Comparison of ENCODE assay signal across 1 cellular context in the genomic region with DNA sequence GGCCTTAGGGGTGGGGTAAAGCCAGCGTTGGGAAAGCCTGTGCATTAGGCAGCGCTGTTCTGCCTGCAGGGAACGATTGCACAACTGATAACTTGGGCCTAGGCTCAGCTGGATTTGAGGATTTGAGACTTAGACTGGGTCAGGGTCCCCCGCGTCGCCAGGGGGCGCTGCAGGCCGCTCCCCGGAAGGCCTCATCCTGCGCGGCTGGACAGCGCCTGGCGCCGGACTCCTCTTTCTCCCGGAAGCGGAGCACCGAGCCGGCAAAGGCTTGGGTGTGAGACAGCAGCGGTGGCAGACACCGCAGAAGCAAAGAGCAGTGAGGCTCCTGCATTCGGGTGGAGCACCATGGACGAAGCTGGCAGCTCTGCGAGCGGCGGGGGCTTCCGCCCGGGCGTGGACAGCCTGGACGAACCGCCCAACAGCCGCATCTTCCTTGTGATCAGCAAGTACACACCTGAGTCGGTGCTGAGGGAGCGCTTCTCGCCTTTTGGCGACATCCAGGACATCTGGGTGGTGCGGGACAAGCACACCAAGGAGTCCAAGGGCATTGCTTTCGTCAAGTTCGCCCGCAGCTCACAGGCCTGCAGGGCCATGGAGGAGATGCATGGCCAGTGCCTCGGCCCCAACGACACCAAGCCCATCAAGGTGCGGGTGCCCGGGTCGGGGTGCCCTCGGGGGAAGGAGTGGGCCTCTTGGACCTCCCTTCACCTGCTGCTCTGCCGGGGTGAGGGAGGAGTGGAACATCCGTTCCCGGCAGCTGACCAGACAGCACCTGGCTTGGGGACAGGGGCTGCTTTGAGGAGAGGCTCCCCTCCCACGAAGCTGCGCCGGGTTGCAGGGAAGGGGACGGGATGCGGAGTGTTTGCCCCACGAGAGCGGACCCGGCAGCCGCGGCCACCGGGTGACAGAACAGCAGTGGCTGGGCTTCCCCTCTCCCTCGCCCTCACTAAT.
TF ChIP-seq lines count a peak whose summit lies in the region.

A gene with protein sequence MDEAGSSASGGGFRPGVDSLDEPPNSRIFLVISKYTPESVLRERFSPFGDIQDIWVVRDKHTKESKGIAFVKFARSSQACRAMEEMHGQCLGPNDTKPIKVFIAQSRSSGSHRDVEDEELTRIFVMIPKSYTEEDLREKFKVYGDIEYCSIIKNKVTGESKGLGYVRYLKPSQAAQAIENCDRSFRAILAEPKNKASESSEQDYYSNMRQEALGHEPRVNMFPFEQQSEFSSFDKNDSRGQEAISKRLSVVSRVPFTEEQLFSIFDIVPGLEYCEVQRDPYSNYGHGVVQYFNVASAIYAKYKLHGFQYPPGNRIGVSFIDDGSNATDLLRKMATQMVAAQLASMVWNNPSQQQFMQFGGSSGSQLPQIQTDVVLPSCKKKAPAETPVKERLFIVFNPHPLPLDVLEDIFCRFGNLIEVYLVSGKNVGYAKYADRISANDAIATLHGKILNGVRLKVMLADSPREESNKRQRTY (plus strand): TSS at position 236 of the 951 bp plus-strand sequence. CDS start 110 bp downstream, at position 346.

TF ChIP-seq in SK-N-SH, 30 proteins besides CTCF, POLR2A, EP300 and RAD21 (continued from another document):
- TF ChIP-seq, protein P1, sequence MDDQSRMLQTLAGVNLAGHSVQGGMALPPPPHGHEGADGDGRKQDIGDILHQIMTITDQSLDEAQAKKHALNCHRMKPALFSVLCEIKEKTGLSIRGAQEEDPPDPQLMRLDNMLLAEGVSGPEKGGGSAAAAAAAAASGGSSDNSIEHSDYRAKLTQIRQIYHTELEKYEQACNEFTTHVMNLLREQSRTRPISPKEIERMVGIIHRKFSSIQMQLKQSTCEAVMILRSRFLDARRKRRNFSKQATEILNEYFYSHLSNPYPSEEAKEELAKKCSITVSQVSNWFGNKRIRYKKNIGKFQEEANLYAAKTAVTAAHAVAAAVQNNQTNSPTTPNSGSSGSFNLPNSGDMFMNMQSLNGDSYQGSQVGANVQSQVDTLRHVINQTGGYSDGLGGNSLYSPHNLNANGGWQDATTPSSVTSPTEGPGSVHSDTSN (IDR thresholded peaks at IDR 0.05): peak; percentile 32; the same call in 1 of the 2 replicates
- TF ChIP-seq RXRA (IDR thresholded peaks at IDR 0.05; ENCODE audit: borderline replicate concordance, low read depth) (no peak; the same call in 1 of the 2 replicates), RFX5 (IDR thresholded peaks at IDR 0.05; ENCODE audit: low read length) (no peak), MXI1 (IDR thresholded peaks at IDR 0.05; ENCODE audit: low read depth, low read length) (peak; percentile 92), FOXJ3 (CRISPR knock-in tag; IDR thresholded peaks at IDR 0.05) (no peak), EZH2phosphoT487 (IDR thresholded peaks at IDR 0.05; ENCODE audit: borderline replicate concordance, low read depth) (no peak), NRF1 (IDR thresholded peaks at IDR 0.05; ENCODE audit: low read depth, low read length) (peak; percentile 32; the same call in 1 of the 2 replicates), TAF1 (IDR thresholded peaks at IDR 0.05; ENCODE audit: borderline replicate concordance, low read depth, low read length) (peak; percentile 92), GABPA (IDR thresholded peaks at IDR 0.05; ENCODE audit: low read depth) (peak; percentile 85), POLR2AphosphoS5 (IDR thresholded peaks at IDR 0.05; ENCODE audit: low read depth, low read length) (peak; percentile 94), ELF1 (IDR thresholded peaks at IDR 0.05) (peak; percentile 98), TEAD4 (IDR thresholded peaks at IDR 0.05; ENCODE audit: borderline replicate concordance, insufficient read depth) (no peak), TCF12 (IDR thresholded peaks at IDR 0.05) (peak; percentile 42; the same call in 1 of the 2 replicates), RCOR1 (IDR thresholded peaks at IDR 0.05; ENCODE audit: low read length) (0 out of 2 replicates have a peak, but pooled peaks have one; percentile 50), NFIC (IDR thresholded peaks at IDR 0.05; ENCODE audit: borderline replicate concordance) (peak; percentile 33; the same call in 1 of the 2 replicates), GATA2 (CRISPR knock-in tag; IDR thresholded peaks at IDR 0.05) (peak; percentile 96), JUND (IDR thresholded peaks at IDR 0.05) (no peak), YY1 (IDR thresholded peaks at IDR 0.05; ENCODE audit: low read depth) (peak; percentile 50; the same call in 1 of the 2 replicates), FOXM1 (IDR thresholded peaks at IDR 0.05; ENCODE audit: low read depth) (no peak)
- TF ChIP-seq, protein P2, sequence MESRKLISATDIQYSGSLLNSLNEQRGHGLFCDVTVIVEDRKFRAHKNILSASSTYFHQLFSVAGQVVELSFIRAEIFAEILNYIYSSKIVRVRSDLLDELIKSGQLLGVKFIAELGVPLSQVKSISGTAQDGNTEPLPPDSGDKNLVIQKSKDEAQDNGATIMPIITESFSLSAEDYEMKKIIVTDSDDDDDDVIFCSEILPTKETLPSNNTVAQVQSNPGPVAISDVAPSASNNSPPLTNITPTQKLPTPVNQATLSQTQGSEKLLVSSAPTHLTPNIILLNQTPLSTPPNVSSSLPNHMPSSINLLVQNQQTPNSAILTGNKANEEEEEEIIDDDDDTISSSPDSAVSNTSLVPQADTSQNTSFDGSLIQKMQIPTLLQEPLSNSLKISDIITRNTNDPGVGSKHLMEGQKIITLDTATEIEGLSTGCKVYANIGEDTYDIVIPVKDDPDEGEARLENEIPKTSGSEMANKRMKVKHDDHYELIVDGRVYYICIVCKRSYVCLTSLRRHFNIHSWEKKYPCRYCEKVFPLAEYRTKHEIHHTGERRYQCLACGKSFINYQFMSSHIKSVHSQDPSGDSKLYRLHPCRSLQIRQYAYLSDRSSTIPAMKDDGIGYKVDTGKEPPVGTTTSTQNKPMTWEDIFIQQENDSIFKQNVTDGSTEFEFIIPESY (IDR thresholded peaks at IDR 0.05; ENCODE audit: borderline replicate concordance, low read depth): no peak
- TF ChIP-seq, protein P3, sequence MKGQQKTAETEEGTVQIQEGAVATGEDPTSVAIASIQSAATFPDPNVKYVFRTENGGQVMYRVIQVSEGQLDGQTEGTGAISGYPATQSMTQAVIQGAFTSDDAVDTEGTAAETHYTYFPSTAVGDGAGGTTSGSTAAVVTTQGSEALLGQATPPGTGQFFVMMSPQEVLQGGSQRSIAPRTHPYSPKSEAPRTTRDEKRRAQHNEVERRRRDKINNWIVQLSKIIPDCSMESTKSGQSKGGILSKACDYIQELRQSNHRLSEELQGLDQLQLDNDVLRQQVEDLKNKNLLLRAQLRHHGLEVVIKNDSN (IDR thresholded peaks at IDR 0.05; ENCODE audit: borderline replicate concordance, low read depth): no peak
- TF ChIP-seq, protein P4, sequence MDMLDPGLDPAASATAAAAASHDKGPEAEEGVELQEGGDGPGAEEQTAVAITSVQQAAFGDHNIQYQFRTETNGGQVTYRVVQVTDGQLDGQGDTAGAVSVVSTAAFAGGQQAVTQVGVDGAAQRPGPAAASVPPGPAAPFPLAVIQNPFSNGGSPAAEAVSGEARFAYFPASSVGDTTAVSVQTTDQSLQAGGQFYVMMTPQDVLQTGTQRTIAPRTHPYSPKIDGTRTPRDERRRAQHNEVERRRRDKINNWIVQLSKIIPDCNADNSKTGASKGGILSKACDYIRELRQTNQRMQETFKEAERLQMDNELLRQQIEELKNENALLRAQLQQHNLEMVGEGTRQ (IDR thresholded peaks at IDR 0.05; ENCODE audit: borderline replicate concordance, low read depth, low read length): no peak
- TF ChIP-seq, protein P5, sequence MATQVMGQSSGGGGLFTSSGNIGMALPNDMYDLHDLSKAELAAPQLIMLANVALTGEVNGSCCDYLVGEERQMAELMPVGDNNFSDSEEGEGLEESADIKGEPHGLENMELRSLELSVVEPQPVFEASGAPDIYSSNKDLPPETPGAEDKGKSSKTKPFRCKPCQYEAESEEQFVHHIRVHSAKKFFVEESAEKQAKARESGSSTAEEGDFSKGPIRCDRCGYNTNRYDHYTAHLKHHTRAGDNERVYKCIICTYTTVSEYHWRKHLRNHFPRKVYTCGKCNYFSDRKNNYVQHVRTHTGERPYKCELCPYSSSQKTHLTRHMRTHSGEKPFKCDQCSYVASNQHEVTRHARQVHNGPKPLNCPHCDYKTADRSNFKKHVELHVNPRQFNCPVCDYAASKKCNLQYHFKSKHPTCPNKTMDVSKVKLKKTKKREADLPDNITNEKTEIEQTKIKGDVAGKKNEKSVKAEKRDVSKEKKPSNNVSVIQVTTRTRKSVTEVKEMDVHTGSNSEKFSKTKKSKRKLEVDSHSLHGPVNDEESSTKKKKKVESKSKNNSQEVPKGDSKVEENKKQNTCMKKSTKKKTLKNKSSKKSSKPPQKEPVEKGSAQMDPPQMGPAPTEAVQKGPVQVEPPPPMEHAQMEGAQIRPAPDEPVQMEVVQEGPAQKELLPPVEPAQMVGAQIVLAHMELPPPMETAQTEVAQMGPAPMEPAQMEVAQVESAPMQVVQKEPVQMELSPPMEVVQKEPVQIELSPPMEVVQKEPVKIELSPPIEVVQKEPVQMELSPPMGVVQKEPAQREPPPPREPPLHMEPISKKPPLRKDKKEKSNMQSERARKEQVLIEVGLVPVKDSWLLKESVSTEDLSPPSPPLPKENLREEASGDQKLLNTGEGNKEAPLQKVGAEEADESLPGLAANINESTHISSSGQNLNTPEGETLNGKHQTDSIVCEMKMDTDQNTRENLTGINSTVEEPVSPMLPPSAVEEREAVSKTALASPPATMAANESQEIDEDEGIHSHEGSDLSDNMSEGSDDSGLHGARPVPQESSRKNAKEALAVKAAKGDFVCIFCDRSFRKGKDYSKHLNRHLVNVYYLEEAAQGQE (IDR thresholded peaks at IDR 0.05; ENCODE audit: low read depth, low read length): peak; percentile 93
TF ChIP-seq in SK-N-SH: peak in this region for 17.
